2 cellular contexts compared by ENCODE assay signal in the genomic region with DNA sequence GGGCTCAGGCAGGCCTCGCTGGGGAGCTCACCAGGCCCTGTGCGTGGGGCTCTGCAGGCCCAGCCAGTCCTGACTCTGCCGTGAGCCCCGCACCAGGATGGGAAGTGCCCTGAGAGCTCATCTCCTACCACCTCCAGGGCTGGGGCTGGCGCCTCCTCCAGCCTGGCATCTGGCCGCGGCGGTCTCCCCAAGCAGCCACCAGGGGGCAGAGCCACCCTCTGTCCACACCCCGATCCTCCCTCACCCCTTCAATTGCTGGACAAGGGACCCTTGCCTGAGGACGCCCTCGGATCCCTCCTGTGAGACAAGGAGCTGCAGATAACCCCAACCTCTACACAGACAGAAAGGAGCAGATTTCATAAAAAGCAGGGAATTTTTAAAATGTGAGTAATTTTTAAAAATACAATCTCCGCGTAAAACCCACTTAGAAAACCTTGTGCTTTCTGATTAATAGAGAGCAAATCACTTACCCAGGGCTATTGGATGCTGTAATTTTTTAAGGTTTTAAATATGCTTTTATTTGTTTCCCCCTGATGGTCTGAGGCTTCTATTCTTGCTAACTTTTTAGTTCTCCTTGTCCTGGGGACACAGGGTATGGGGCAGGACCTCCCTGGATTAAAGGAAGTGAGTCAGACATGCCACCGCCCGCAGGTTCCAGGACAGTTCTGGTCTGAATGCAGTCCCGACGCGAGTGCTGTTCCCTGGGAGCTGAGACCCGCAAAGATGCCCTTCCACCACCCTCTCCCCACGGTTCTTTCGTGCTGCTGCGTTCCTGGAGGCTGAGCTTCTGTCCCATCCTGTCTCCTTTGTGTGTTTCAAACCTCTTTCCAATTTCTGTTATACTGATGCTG.
TF ChIP-seq lines count a peak whose summit lies in the region.

No MANE protein-coding gene starts in this region.

TF ChIP-seq in WTC11, 78 proteins besides CTCF, POLR2A, EP300 and RAD21 (continued from another document):
- TF ChIP-seq, protein P1, sequence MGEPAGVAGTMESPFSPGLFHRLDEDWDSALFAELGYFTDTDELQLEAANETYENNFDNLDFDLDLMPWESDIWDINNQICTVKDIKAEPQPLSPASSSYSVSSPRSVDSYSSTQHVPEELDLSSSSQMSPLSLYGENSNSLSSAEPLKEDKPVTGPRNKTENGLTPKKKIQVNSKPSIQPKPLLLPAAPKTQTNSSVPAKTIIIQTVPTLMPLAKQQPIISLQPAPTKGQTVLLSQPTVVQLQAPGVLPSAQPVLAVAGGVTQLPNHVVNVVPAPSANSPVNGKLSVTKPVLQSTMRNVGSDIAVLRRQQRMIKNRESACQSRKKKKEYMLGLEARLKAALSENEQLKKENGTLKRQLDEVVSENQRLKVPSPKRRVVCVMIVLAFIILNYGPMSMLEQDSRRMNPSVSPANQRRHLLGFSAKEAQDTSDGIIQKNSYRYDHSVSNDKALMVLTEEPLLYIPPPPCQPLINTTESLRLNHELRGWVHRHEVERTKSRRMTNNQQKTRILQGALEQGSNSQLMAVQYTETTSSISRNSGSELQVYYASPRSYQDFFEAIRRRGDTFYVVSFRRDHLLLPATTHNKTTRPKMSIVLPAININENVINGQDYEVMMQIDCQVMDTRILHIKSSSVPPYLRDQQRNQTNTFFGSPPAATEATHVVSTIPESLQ (CRISPR knock-in tag; IDR thresholded peaks at IDR 0.05), result no peak
- no peak for TF ChIP-seq JAZF1 (CRISPR knock-in tag; IDR thresholded peaks at IDR 0.05)
- TF ChIP-seq, protein P2, sequence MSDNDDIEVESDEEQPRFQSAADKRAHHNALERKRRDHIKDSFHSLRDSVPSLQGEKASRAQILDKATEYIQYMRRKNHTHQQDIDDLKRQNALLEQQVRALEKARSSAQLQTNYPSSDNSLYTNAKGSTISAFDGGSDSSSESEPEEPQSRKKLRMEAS (CRISPR knock-in tag; IDR thresholded peaks at IDR 0.05), result no peak
- no peak for TF ChIP-seq HMGA2 (CRISPR knock-in tag; IDR thresholded peaks at IDR 0.05)
- TF ChIP-seq, protein P3, sequence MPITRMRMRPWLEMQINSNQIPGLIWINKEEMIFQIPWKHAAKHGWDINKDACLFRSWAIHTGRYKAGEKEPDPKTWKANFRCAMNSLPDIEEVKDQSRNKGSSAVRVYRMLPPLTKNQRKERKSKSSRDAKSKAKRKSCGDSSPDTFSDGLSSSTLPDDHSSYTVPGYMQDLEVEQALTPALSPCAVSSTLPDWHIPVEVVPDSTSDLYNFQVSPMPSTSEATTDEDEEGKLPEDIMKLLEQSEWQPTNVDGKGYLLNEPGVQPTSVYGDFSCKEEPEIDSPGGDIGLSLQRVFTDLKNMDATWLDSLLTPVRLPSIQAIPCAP (CRISPR knock-in tag; IDR thresholded peaks at IDR 0.05), result no peak
- TF ChIP-seq, protein P4, sequence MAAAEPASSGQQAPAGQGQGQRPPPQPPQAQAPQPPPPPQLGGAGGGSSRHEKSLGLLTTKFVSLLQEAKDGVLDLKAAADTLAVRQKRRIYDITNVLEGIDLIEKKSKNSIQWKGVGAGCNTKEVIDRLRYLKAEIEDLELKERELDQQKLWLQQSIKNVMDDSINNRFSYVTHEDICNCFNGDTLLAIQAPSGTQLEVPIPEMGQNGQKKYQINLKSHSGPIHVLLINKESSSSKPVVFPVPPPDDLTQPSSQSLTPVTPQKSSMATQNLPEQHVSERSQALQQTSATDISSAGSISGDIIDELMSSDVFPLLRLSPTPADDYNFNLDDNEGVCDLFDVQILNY (CRISPR knock-in tag; IDR thresholded peaks at IDR 0.05), result no peak
- TF ChIP-seq, protein P5, sequence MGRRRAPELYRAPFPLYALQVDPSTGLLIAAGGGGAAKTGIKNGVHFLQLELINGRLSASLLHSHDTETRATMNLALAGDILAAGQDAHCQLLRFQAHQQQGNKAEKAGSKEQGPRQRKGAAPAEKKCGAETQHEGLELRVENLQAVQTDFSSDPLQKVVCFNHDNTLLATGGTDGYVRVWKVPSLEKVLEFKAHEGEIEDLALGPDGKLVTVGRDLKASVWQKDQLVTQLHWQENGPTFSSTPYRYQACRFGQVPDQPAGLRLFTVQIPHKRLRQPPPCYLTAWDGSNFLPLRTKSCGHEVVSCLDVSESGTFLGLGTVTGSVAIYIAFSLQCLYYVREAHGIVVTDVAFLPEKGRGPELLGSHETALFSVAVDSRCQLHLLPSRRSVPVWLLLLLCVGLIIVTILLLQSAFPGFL (CRISPR knock-in tag; IDR thresholded peaks at IDR 0.05; ENCODE audit: borderline replicate concordance), result no peak
- TF ChIP-seq ZNF138 (CRISPR knock-in tag; conservative IDR thresholded peaks at IDR 0.05), result no peak
- TF ChIP-seq, protein P6, sequence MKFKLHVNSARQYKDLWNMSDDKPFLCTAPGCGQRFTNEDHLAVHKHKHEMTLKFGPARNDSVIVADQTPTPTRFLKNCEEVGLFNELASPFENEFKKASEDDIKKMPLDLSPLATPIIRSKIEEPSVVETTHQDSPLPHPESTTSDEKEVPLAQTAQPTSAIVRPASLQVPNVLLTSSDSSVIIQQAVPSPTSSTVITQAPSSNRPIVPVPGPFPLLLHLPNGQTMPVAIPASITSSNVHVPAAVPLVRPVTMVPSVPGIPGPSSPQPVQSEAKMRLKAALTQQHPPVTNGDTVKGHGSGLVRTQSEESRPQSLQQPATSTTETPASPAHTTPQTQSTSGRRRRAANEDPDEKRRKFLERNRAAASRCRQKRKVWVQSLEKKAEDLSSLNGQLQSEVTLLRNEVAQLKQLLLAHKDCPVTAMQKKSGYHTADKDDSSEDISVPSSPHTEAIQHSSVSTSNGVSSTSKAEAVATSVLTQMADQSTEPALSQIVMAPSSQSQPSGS (CRISPR knock-in tag; IDR thresholded peaks at IDR 0.05; ENCODE audit: borderline replicate concordance, low read depth), result no peak
- no peak for TF ChIP-seq SMAD4 (CRISPR knock-in tag; IDR thresholded peaks at IDR 0.05)
- TF ChIP-seq SOX15 (CRISPR knock-in tag; IDR thresholded peaks at IDR 0.05), result no peak
- no peak for TF ChIP-seq FOXK1 (CRISPR knock-in tag; IDR thresholded peaks at IDR 0.05)
- TF ChIP-seq NFE2L1 (CRISPR knock-in tag; IDR thresholded peaks at IDR 0.05), result no peak
- no peak for TF ChIP-seq CREB1 (CRISPR knock-in tag; IDR thresholded peaks at IDR 0.05)
- no peak for TF ChIP-seq GTF2I (CRISPR knock-in tag; conservative IDR thresholded peaks at IDR 0.05)
- TF ChIP-seq, protein P7, sequence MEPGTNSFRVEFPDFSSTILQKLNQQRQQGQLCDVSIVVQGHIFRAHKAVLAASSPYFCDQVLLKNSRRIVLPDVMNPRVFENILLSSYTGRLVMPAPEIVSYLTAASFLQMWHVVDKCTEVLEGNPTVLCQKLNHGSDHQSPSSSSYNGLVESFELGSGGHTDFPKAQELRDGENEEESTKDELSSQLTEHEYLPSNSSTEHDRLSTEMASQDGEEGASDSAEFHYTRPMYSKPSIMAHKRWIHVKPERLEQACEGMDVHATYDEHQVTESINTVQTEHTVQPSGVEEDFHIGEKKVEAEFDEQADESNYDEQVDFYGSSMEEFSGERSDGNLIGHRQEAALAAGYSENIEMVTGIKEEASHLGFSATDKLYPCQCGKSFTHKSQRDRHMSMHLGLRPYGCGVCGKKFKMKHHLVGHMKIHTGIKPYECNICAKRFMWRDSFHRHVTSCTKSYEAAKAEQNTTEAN (CRISPR knock-in tag; IDR thresholded peaks at IDR 0.05), result no peak

TF ChIP-seq in HepG2, 621 proteins besides CTCF, POLR2A, EP300 and RAD21 (continued from another document and continues in another):
- TF ChIP-seq MTA3 (CRISPR knock-in tag; IDR thresholded peaks at IDR 0.05) (no peak), ZNF788 (CRISPR knock-in tag; IDR thresholded peaks at IDR 0.05; ENCODE audit: borderline replicate concordance) (no peak), ZNF207 (IDR thresholded peaks at IDR 0.05; ENCODE audit: borderline replicate concordance) (no peak), RBAK (CRISPR knock-in tag; IDR thresholded peaks at IDR 0.05) (no peak), GLI4 (CRISPR knock-in tag; IDR thresholded peaks at IDR 0.05; ENCODE audit: borderline replicate concordance) (no peak), ZKSCAN1 (IDR thresholded peaks at IDR 0.05; ENCODE audit: low read length) (no peak), NRL (CRISPR knock-in tag; IDR thresholded peaks at IDR 0.05; ENCODE audit: borderline replicate concordance) (no peak), SNRNP70 (IDR thresholded peaks at IDR 0.05; ENCODE audit: low read depth, low read length) (no peak), STAG1 (CRISPR knock-in tag; IDR thresholded peaks at IDR 0.05) (peak; percentile 69), MBD4 (IDR thresholded peaks at IDR 0.05; ENCODE audit: borderline replicate concordance, low read length) (no peak), AHR (CRISPR knock-in tag; IDR thresholded peaks at IDR 0.05) (no peak)
- TF ChIP-seq, protein P8, sequence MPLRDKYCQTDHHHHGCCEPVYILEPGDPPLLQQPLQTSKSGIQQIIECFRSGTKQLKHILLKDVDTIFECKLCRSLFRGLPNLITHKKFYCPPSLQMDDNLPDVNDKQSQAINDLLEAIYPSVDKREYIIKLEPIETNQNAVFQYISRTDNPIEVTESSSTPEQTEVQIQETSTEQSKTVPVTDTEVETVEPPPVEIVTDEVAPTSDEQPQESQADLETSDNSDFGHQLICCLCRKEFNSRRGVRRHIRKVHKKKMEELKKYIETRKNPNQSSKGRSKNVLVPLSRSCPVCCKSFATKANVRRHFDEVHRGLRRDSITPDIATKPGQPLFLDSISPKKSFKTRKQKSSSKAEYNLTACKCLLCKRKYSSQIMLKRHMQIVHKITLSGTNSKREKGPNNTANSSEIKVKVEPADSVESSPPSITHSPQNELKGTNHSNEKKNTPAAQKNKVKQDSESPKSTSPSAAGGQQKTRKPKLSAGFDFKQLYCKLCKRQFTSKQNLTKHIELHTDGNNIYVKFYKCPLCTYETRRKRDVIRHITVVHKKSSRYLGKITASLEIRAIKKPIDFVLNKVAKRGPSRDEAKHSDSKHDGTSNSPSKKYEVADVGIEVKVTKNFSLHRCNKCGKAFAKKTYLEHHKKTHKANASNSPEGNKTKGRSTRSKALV (CRISPR knock-in tag; IDR thresholded peaks at IDR 0.05), result no peak
- TF ChIP-seq, protein P9, sequence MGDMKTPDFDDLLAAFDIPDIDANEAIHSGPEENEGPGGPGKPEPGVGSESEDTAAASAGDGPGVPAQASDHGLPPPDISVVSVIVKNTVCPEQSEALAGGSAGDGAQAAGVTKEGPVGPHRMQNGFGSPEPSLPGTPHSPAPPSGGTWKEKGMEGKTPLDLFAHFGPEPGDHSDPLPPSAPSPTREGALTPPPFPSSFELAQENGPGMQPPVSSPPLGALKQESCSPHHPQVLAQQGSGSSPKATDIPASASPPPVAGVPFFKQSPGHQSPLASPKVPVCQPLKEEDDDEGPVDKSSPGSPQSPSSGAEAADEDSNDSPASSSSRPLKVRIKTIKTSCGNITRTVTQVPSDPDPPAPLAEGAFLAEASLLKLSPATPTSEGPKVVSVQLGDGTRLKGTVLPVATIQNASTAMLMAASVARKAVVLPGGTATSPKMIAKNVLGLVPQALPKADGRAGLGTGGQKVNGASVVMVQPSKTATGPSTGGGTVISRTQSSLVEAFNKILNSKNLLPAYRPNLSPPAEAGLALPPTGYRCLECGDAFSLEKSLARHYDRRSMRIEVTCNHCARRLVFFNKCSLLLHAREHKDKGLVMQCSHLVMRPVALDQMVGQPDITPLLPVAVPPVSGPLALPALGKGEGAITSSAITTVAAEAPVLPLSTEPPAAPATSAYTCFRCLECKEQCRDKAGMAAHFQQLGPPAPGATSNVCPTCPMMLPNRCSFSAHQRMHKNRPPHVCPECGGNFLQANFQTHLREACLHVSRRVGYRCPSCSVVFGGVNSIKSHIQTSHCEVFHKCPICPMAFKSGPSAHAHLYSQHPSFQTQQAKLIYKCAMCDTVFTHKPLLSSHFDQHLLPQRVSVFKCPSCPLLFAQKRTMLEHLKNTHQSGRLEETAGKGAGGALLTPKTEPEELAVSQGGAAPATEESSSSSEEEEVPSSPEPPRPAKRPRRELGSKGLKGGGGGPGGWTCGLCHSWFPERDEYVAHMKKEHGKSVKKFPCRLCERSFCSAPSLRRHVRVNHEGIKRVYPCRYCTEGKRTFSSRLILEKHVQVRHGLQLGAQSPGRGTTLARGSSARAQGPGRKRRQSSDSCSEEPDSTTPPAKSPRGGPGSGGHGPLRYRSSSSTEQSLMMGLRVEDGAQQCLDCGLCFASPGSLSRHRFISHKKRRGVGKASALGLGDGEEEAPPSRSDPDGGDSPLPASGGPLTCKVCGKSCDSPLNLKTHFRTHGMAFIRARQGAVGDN (CRISPR knock-in tag; IDR thresholded peaks at IDR 0.05), result peak; percentile 16; the same call in 1 of the 2 replicates
- TF ChIP-seq, protein P10, sequence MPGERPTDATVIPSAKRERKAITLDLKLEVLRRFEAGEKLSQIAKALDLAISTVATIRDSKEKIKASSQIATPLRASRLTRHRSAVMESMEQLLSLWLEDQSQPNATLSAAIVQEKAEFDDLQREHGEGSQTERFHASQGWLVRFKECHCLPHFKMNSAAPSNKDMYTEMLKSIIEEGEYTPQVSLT (CRISPR knock-in tag; IDR thresholded peaks at IDR 0.05; ENCODE audit: borderline replicate concordance, low read depth), result no peak
